In genomic region chr12:31387011-31387410, GRCh38 we compare ENCODE assay signal across 16 cellular contexts.
DNase-seq lines count a peak whose midpoint lies in the region; ATAC-seq and TF ChIP-seq lines count a peak whose summit lies in the region.
"Had no signal": no experiment of that assay in that cellular context is flagged by ENCODE, and none has a peak within 500 bp of the region (broad histone marks: within the 10 kb centered on the region; RNA-seq: fewer than 3 reads in every experiment).

No MANE protein-coding gene starts in this region.

- POLR2A ChIA-PET in PC-9 (lab: Charles Lee; ENCODE audit: unreplicated experiment), result interaction anchor here (0.9 kb wide), 1 partner anchor 17 kb away, joined by 3 read pairs; no protein-coding TSS in a partner anchor

- TF ChIP-seq CTCF in PC-9 (conservative IDR thresholded peaks at IDR 0.05), result no peak

- H3K9me2 ChIP-seq in PC-9 (ENCODE audit: insufficient read depth), result no peaks in the 10 kb centered on the region

- DNase-seq in DMS114 treated with DMSO at 0.1 percent for 48 hours (lab: John Stamatoyannopoulos, UW; ENCODE audit: unreplicated experiment), result no peak
- no peak for DNase-seq in PC-9
- no peak for DNase-seq in hepatic stellate cell (ENCODE audit: low spot score)
- DNase-seq: CD4-positive, alpha-beta T cell; DMS79; NCI-H1092; NCI-H146; NCI-H2081 treated with DMSO at 0.1 percent for 48 hours; NCI-H2227 treated with DMSO at 0.1 percent for 48 hours; NCI-H524 treated with DMSO at 0.1 percent for 48 hours; SHP77 treated with DMSO at 0.1 percent for 48 hours had no signal

- H3K4me3 ChIP-seq in HUES48 (ENCODE audit: low read depth, low read length), result peak overlapping the region; percentile 50
- no peak overlapping the region for H3K4me3 ChIP-seq in ectodermal cell (ENCODE audit: insufficient read depth, low read depth, low read length)
- no peak overlapping the region for H3K4me3 ChIP-seq in mesodermal cell (ENCODE audit: extremely low read depth, insufficient read depth, low read length, poor library complexity, severe bottlenecking)
- H3K4me3 ChIP-seq in PC-9, result no peak overlapping the region

- H3K79me2 ChIP-seq in PC-9 (ENCODE audit: low read depth), result no peaks in the 10 kb centered on the region

- peak overlapping the region; percentile 95 for H3K9ac ChIP-seq in HUES48 (ENCODE audit: low read depth, low read length)
- H3K9ac ChIP-seq: KMS-11 had no signal

- intact Hi-C loops in PC-9 (cut with micrococcal nuclease; ENCODE audit: unreplicated experiment), result loop anchor here (5.0 kb wide), 1 partner anchor 115 kb away; no protein-coding TSS in a partner anchor

- H3K27me3 ChIP-seq in HUES48 (ENCODE audit: control insufficient read depth, insufficient read depth, low read length), result no peaks in the 10 kb centered on the region
- no peaks in the 10 kb centered on the region for H3K27me3 ChIP-seq in ectodermal cell (ENCODE audit: control insufficient read depth, insufficient read depth, low read length, poor library complexity, severe bottlenecking)
- H3K27me3 ChIP-seq in PC-9 (ENCODE audit: insufficient read depth, low read depth), result no peaks in the 10 kb centered on the region

- no peaks in the 10 kb centered on the region for H3F3A ChIP-seq in PC-9 (ENCODE audit: insufficient read depth, low read depth)

- H3K4me1 ChIP-seq in HUES48 (ENCODE audit: control insufficient read depth, insufficient read depth, low read length) (peaks cover 68% of the 10 kb centered on the region), ectodermal cell (ENCODE audit: control insufficient read depth, insufficient read depth, low read length) (peaks cover 26% of the 10 kb centered on the region), mesodermal cell (ENCODE audit: control insufficient read depth, insufficient read depth, low read length, poor library complexity, severe bottlenecking) (peaks cover 30% of the 10 kb centered on the region), PC-9 (replicated peaks; ENCODE audit: insufficient read depth) (no peaks in the 10 kb centered on the region)

- no TSS peak for BruUV-seq in PC-9 (replicated peaks; lab: Mats Ljungman, UMichigan)

- CTCF ChIA-PET in PC-9 (lab: Charles Lee), result interaction anchor here (0.7 kb wide), 1 partner anchor 521 kb away, joined by 3 read pairs; no protein-coding TSS in a partner anchor

- 0 out of 2 replicates have a peak, but pooled peaks cover 1% of the 10 kb centered on the region for H3K9me3 ChIP-seq in HUES48 (ENCODE audit: control insufficient read depth, insufficient read depth, low read length)
- no peaks in the 10 kb centered on the region for H3K9me3 ChIP-seq in ectodermal cell (ENCODE audit: control insufficient read depth, low read length)
- H3K9me3 ChIP-seq in mesodermal cell (ENCODE audit: control insufficient read depth, low read length), result no peaks in the 10 kb centered on the region
- no peaks in the 10 kb centered on the region for H3K9me3 ChIP-seq in PC-9 (ENCODE audit: insufficient read depth, low read depth)

- 45 to 48% methylated on average over 2 of the region's 2 CpGs for WGBS in ectodermal cell, 2 experiments
- WGBS in mesodermal cell (ENCODE audit: insufficient coverage in 2 of 2), 2 experiments, result no CpG with 5 or more reads among the region's 2 CpGs

- H4K20me1 ChIP-seq in PC-9 (ENCODE audit: insufficient read depth), result no peaks in the 10 kb centered on the region

- no peaks in the 10 kb centered on the region for H3K36me3 ChIP-seq in HUES48 (ENCODE audit: control insufficient read depth, insufficient read depth, low read length)
- peaks cover under 1% of the 10 kb centered on the region for H3K36me3 ChIP-seq in ectodermal cell (ENCODE audit: control insufficient read depth, insufficient read depth, low read length)
- H3K36me3 ChIP-seq in mesodermal cell (ENCODE audit: control insufficient read depth, insufficient read depth, low read length), result peaks cover 37% of the 10 kb centered on the region
- no peaks in the 10 kb centered on the region for H3K36me3 ChIP-seq in PC-9 (ENCODE audit: low read depth)

- H3K4me2 ChIP-seq in PC-9, result no peak overlapping the region
- H3K4me2 ChIP-seq: KMS-11 had no signal

- H2AFZ ChIP-seq in PC-9, result no peak overlapping the region

- ATAC-seq in HG03439 (IDR thresholded peaks at IDR 0.05; ENCODE audit: unreplicated experiment), result no peak

- H3K27ac ChIP-seq in HUES48 (ENCODE audit: low read depth, low read length) (peak overlapping the region; percentile 100), ectodermal cell (ENCODE audit: insufficient read depth, low read depth, low read length, poor library complexity, severe bottlenecking) (peak overlapping the region; percentile 89), mesodermal cell (ENCODE audit: low read depth, low read length, severe bottlenecking) (peak overlapping the region; percentile 86), PC-9 (no peak overlapping the region)
- H3K27ac ChIP-seq: KMS-11 had no signal
